ENCODE assay signal across 8 cellular contexts in genomic region chr9:6681957-6682501, GRCh38. TPM values are rescaled to one million over a fixed set of nuclear protein-coding genes. Genes with fewer than 3 reads are reported as not detected.
DNase-seq lines count a peak whose midpoint lies in the region; ATAC-seq and TF ChIP-seq lines count a peak whose summit lies in the region.

No MANE protein-coding gene starts in this region.

- peak overlapping the region; percentile 96 for H3K4me3 Mint-ChIP-seq in osteocyte (ENCODE audit: unreplicated experiment)

- H3K27ac Mint-ChIP-seq in osteocyte (ENCODE audit: unreplicated experiment), result peak overlapping the region; percentile 99

- DNase-seq in RWPE1 (ENCODE audit: low spot score), result no peak
- no peak for DNase-seq in epithelial cell of proximal tubule (ENCODE audit: low read depth)
- DNase-seq in osteocyte (ENCODE audit: extremely low spot score, unreplicated experiment), result no peak
- DNase-seq in MV-4-11 (lab: John Stamatoyannopoulos, UW), result no peak
- DNase-seq in activated effector memory CD4-positive, alpha-beta T cell treated with anti-CD3 and anti-CD28 coated beads, Interleukin-2, amount 50 U/mL, for 16 hours, result no peak

- peak overlapping the region; percentile 89 for H3K4me3 ChIP-seq in GM08714 (ENCODE audit: low read length)
- peak overlapping the region; percentile 88 for H3K4me3 ChIP-seq in epithelial cell of proximal tubule (ENCODE audit: low read depth, low read length)

- H3K27me3 Mint-ChIP-seq in osteocyte (ENCODE audit: unreplicated experiment), result no peaks in the 10 kb centered on the region

- TF ChIP-seq CTCF in RWPE1 (conservative IDR thresholded peaks at IDR 0.05; ENCODE audit: low read depth) (no peak), epithelial cell of proximal tubule (conservative IDR thresholded peaks at IDR 0.05; ENCODE audit: low read depth, low read length) (no peak), osteocyte (IDR thresholded peaks at IDR 0.05) (no peak)

- CTCF ChIA-PET in RWPE1 (lab: Yijun Ruan, JAX), result interaction anchor here (0.7 kb wide), 2 partner anchors 18 to 834 kb away, joined by 3 to 5 read pairs; no protein-coding TSS in a partner anchor

- ATAC-seq in HG03565 (IDR thresholded peaks at IDR 0.05; ENCODE audit: unreplicated experiment), result no peak
- ATAC-seq in GM19035 (IDR thresholded peaks at IDR 0.05; ENCODE audit: unreplicated experiment), result no peak

- no peaks in the 10 kb centered on the region for H3K9me3 Mint-ChIP-seq in osteocyte (ENCODE audit: unreplicated experiment)

- POLR2A ChIA-PET in RWPE1 (lab: Yijun Ruan, JAX; ENCODE audit: low non-redundant PET), result interaction anchor here (0.6 to 0.9 kb wide), 4 partner anchors 34 to 481 kb away, joined by 3 to 7 read pairs (median 4); partner anchors contain the start of gene KDM4C

- H3K36me3 Mint-ChIP-seq in osteocyte (ENCODE audit: unreplicated experiment), result peaks cover 4% of the 10 kb centered on the region

- peak overlapping the region; percentile 97 for H3K27ac ChIP-seq in RWPE1

- peaks cover 24% of the 10 kb centered on the region for H3K4me1 Mint-ChIP-seq in osteocyte (ENCODE audit: unreplicated experiment)

RNA-seq across cellular contexts. Expression of gene GLDC, which starts 36.5 kb away (rescaled TPM):
- 58.2 and 68.8 TPM in 2 replicates for total RNA-seq in epithelial cell of proximal tubule
- 0.71 and 0.78 TPM in 2 replicates for total RNA-seq in osteocyte

Comparison
In these comparisons a context has a peak if more than half of its experiments do, and no peak if none do; other contexts are left out.
1. RNA of gene GLDC, which starts 36.5 kb away (total RNA-seq): 58.2 to 68.8 TPM in epithelial cell of proximal tubule; 0.71 to 0.78 TPM in osteocyte; every median in the first group is over 10 times any median in the second.